In the genomic region with DNA sequence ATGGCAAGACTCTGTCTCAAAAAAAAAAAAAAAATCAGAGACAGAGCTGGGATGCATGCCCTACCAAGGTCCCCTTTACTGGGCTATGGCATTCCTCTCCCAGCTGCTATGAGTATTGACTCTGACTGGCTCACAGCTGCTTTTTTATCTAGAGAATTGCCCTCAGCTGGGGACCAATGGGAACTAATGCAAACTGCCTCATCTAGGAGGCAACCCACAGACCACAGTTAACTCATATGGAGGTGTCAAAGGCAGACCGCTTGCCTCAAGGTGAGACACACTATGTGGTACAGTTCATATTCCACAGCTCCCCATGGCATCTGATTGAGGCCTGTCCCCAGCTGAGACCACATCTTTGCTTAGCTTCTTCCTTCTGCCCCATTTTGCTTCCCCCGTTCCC, we compare ENCODE assay signal across 26 cellular contexts.
A peak's percentile ranks its signal among the peaks of the same experiment; 100 is the strongest.
DNase-seq lines count a peak whose midpoint lies in the region; ATAC-seq, FAIRE-seq and TF ChIP-seq lines count a peak whose summit lies in the region.
"Had no signal": no experiment of that assay in that cellular context is flagged by ENCODE, and none has a peak within 500 bp of the region (broad histone marks: within the 10 kb centered on the region; RNA-seq: fewer than 3 reads in every experiment).

No MANE protein-coding gene starts in this region.

- FAIRE-seq in HepG2 (lab: Jason Lieb, UNC): no peak

- no peak overlapping the region for H3K27ac ChIP-seq in right lobe of liver
- H3K27ac ChIP-seq in HepG2 (ENCODE audit: extremely low read length, insufficient read depth, low read length): no peak overlapping the region
- H3K27ac ChIP-seq in aorta (ENCODE audit: low read depth in 1 of 2, low read length in 2 of 2): no peak overlapping the region
- H3K27ac ChIP-seq in hepatocyte: no peak overlapping the region
- H3K27ac ChIP-seq: epithelial cell of prostate, heart left ventricle, KMS-11, neural progenitor cell, RWPE1, SK-N-MC, tibial artery had no signal

- H4K20me1 ChIP-seq in HepG2 (ENCODE audit: insufficient read depth, low read length): no peaks in the 10 kb centered on the region
- H4K20me1 ChIP-seq in hepatocyte (ENCODE audit: insufficient read depth, poor library complexity, severe bottlenecking): no peaks in the 10 kb centered on the region

- DNase-seq in right lobe of liver: no peak
- no peak for DNase-seq in HepG2 (ENCODE audit: low spot score)
- peak; percentile 22 to 40 for DNase-seq in activated T-cell treated with anti-CD3 and anti-CD28 coated beads, Interleukin-2, amount 50 U/mL, for 72 hours
- peak; percentile 62 to 64 (median 64) for DNase-seq in immature natural killer cell
- no peak for DNase-seq in aorta
- DNase-seq in hepatocyte (ENCODE audit: low spot score): no peak
- DNase-seq: CD4-positive, CD25-positive, alpha-beta regulatory T cell; cerebellar nuclear complex; DMS153; GDM1; H9; left ventricle myocardium superior; MV-4-11; NCI-H1694; NCI-H2171 treated with DMSO at 0.1 percent for 48 hours; NCI-H526 treated with DMSO at 0.1 percent for 48 hours; stimulated activated naive CD4-positive, alpha-beta T cell treated with Interleukin-2 at 50 U/mL for 16 hours; tibial artery had no signal

- BruUV-seq in HepG2 (replicated peaks; lab: Mats Ljungman, UMichigan): no TSS peak

- peaks cover 36% of the 10 kb centered on the region for H3K4me1 Mint-ChIP-seq in activated T-cell treated with anti-CD3 and anti-CD28 coated beads, Interleukin-2, amount 50 U/mL, for 72 hours (ENCODE audit: low read depth)
- peaks cover 47 to 61% of the 10 kb centered on the region in 2 donors for H3K4me1 Mint-ChIP-seq in immature natural killer cell

- H3K79me2 ChIP-seq in HepG2 (ENCODE audit: insufficient read depth, low read length): no peaks in the 10 kb centered on the region
- no peaks in the 10 kb centered on the region for H3K79me2 ChIP-seq in hepatocyte

- no peak overlapping the region for H3K27ac Mint-ChIP-seq in activated T-cell treated with anti-CD3 and anti-CD28 coated beads, Interleukin-2, amount 50 U/mL, for 72 hours
- H3K27ac Mint-ChIP-seq in immature natural killer cell: peak overlapping the region in 2 of 6 donors; percentile 31 to 75
- H3K27ac Mint-ChIP-seq: neural progenitor cell, progenitor cell of endocrine pancreas had no signal

- ATAC-seq in right lobe of liver (peak in 3 of 4 donors; percentile 23 to 32 (median 23)), HepG2 (no peak), aorta (ENCODE audit: low FRiP score) (peak; percentile 30), HG02763 (IDR thresholded peaks at IDR 0.05; ENCODE audit: unreplicated experiment) (no peak)
- ATAC-seq in activated T-cell treated with anti-CD3 and anti-CD28 coated beads, Interleukin-2, amount 50 U/mL, for 72 hours (replicated peaks in 1 of 2): peak; percentile 89 to 92
- ATAC-seq: heart left ventricle, left ventricle myocardium superior had no signal

- no peak for TF ChIP-seq RAD21 in HepG2 (CRISPR knock-in tag; IDR thresholded peaks at IDR 0.05)

- H2AFZ ChIP-seq in HepG2 (ENCODE audit: low read length): no peak overlapping the region
- H2AFZ ChIP-seq in hepatocyte: no peak overlapping the region
- H2AFZ ChIP-seq: neural progenitor cell had no signal

- H3K27me3 ChIP-seq in right lobe of liver (no peaks in the 10 kb centered on the region), HepG2 (ENCODE audit: control insufficient read depth in 1 of 2, insufficient read depth in 2 of 2, low read length in 2 of 2) (no peaks in the 10 kb centered on the region), aorta (ENCODE audit: control insufficient read depth in 1 of 2, insufficient read depth in 2 of 2, low read length in 1 of 2) (no peaks in the 10 kb centered on the region), hepatocyte (no peaks in the 10 kb centered on the region)
- H3K27me3 ChIP-seq: heart left ventricle, neural progenitor cell, tibial artery had no signal

- H3K4me1 ChIP-seq in right lobe of liver: no peaks in the 10 kb centered on the region
- no peaks in the 10 kb centered on the region for H3K4me1 ChIP-seq in HepG2 (ENCODE audit: insufficient read depth, low read length)
- H3K4me1 ChIP-seq in aorta (ENCODE audit: control insufficient read depth in 1 of 2, insufficient read depth in 2 of 2, low read length in 2 of 2): no peaks in the 10 kb centered on the region
- no peaks in the 10 kb centered on the region for H3K4me1 ChIP-seq in hepatocyte (ENCODE audit: insufficient read depth)
- H3K4me1 ChIP-seq: heart left ventricle, neural progenitor cell, tibial artery had no signal

- TF ChIP-seq CTCF in right lobe of liver (IDR thresholded peaks at IDR 0.05): no peak
- no peak for TF ChIP-seq CTCF in HepG2 (CRISPR knock-in tag; IDR thresholded peaks at IDR 0.05)
- no peak for TF ChIP-seq CTCF in hepatocyte (IDR thresholded peaks at IDR 0.05; ENCODE audit: poor library complexity)

- H3K36me3 ChIP-seq in right lobe of liver (no peaks in the 10 kb centered on the region), HepG2 (replicated peaks in 1 of 2; ENCODE audit: control insufficient read depth in 1 of 2, insufficient read depth in 2 of 2, low read length in 2 of 2) (no peaks in the 10 kb centered on the region), aorta (ENCODE audit: control insufficient read depth in 1 of 2, insufficient read depth in 2 of 2, low read length in 1 of 2) (no peaks in the 10 kb centered on the region), hepatocyte (replicated peaks; ENCODE audit: insufficient read depth, low read depth) (no peaks in the 10 kb centered on the region)
- H3K36me3 ChIP-seq: heart left ventricle, neural progenitor cell, tibial artery had no signal

- no peak for TF ChIP-seq EP300 in HepG2 (IDR thresholded peaks at IDR 0.05; ENCODE audit: low read depth in 2 of 2, low read length in 2 of 2)
- no peak for TF ChIP-seq EP300 in HepG2 (CRISPR knock-in tag; IDR thresholded peaks at IDR 0.05; ENCODE audit: borderline replicate concordance)

- H3K9ac ChIP-seq in HepG2 (ENCODE audit: insufficient read depth, low read depth, low read length): no peak overlapping the region
- H3K9ac ChIP-seq: KMS-11, neural progenitor cell had no signal

- H3K27me3 Mint-ChIP-seq in activated T-cell treated with anti-CD3 and anti-CD28 coated beads, Interleukin-2, amount 50 U/mL, for 72 hours (ENCODE audit: low read depth): no peaks in the 10 kb centered on the region
- H3K27me3 Mint-ChIP-seq in immature natural killer cell (ENCODE audit: low read depth in 3 of 3): peaks cover 0 to 3% (median 2%) of the 10 kb centered on the region in 3 donors
- H3K27me3 Mint-ChIP-seq: CD4-positive, CD25-positive, alpha-beta regulatory T cell had no signal

- H3K9me3 ChIP-seq in right lobe of liver: no peaks in the 10 kb centered on the region
- H3K9me3 ChIP-seq in HepG2 (ENCODE audit: low read length): no peaks in the 10 kb centered on the region
- no peaks in the 10 kb centered on the region for H3K9me3 ChIP-seq in aorta (ENCODE audit: control insufficient read depth, low read length)
- no peaks in the 10 kb centered on the region for H3K9me3 ChIP-seq in hepatocyte (ENCODE audit: low read depth)
- H3K9me3 ChIP-seq: heart left ventricle, tibial artery had no signal

- in situ Hi-C loops in HepG2 (cut with HindIII; ENCODE audit: extremely low pct_ligation_motif_present, low pct_unique_long_range_greater_than_20kb): no loop called here

- CTCF ChIA-PET in HepG2 (lab: Yijun Ruan, JAX; ENCODE audit: low intra/inter-chr PET ratio, low total read pairs): no interaction called here

- intact Hi-C loops in right lobe of liver (cut with DNase I) (no loop called here), HepG2 (cut with micrococcal nuclease; ENCODE audit: unreplicated experiment) (no loop called here), aorta (cut with DNase I) (no loop called here)

- 80% methylated on average over 2 of the region's 2 CpGs for WGBS in right lobe of liver (ENCODE audit: insufficient coverage, low coverage, low lambda C conversion rate, missing lambda C conversion rate)
- WGBS in HepG2 (ENCODE audit: low lambda C conversion rate): 21% methylated on average over 2 of the region's 2 CpGs
- WGBS in aorta, 2 donors: 94% methylated on average over 2 of the region's 2 CpGs
- 92% methylated on average over 2 of the region's 2 CpGs for WGBS in hepatocyte (ENCODE audit: low lambda C conversion rate, missing lambda C conversion rate)

- H3K4me3 ChIP-seq in right lobe of liver (no peak overlapping the region), HepG2 (replicated peaks in 1 of 3; ENCODE audit: insufficient read depth in 1 of 3, low read depth in 2 of 3, low read length in 3 of 3) (no peak overlapping the region), aorta (ENCODE audit: low read length in 2 of 2) (no peak overlapping the region), hepatocyte (no peak overlapping the region)
- H3K4me3 ChIP-seq: heart left ventricle, neural progenitor cell, SK-N-MC, tibial artery had no signal

- TF ChIP-seq POLR2A in right lobe of liver (IDR thresholded peaks at IDR 0.05) (no peak), HepG2 (IDR thresholded peaks at IDR 0.05; ENCODE audit: insufficient read depth in 1 of 2, low read depth in 2 of 2, low read length in 2 of 2) (no peak)

- POLR2A ChIA-PET in HepG2 (lab: Yijun Ruan, JAX): no interaction called here

- no peaks in the 10 kb centered on the region for H3K36me3 Mint-ChIP-seq in activated T-cell treated with anti-CD3 and anti-CD28 coated beads, Interleukin-2, amount 50 U/mL, for 72 hours (ENCODE audit: insufficient read depth in 2 of 2)
- H3K36me3 Mint-ChIP-seq in immature natural killer cell: no peaks in the 10 kb centered on the region
- H3K36me3 Mint-ChIP-seq: neural progenitor cell had no signal

- H3K4me2 ChIP-seq in HepG2 (ENCODE audit: low read depth, low read length) (no peak overlapping the region), hepatocyte (no peak overlapping the region)
- H3K4me2 ChIP-seq: KMS-11, neural progenitor cell had no signal

- no peaks in the 10 kb centered on the region for H3K9me2 ChIP-seq in hepatocyte (replicated peaks; ENCODE audit: insufficient read depth)

- H3K4me3 Mint-ChIP-seq in activated T-cell treated with anti-CD3 and anti-CD28 coated beads, Interleukin-2, amount 50 U/mL, for 72 hours: no peak overlapping the region
- peak overlapping the region; percentile 17 to 31 (median 27) for H3K4me3 Mint-ChIP-seq in immature natural killer cell
- H3K4me3 Mint-ChIP-seq: CD4-positive, CD25-positive, alpha-beta regulatory T cell; H9; neural progenitor cell had no signal

- H3K9me3 Mint-ChIP-seq in activated T-cell treated with anti-CD3 and anti-CD28 coated beads, Interleukin-2, amount 50 U/mL, for 72 hours: no peaks in the 10 kb centered on the region
- no peaks in the 10 kb centered on the region for H3K9me3 Mint-ChIP-seq in immature natural killer cell
- H3K9me3 Mint-ChIP-seq: H9, neural progenitor cell had no signal

TF ChIP-seq in HepG2, 621 proteins besides CTCF, POLR2A, EP300 and RAD21 (continues in another document):
- TF ChIP-seq MYNN (CRISPR knock-in tag; IDR thresholded peaks at IDR 0.05; ENCODE audit: low read depth) (no peak), MIER2 (CRISPR knock-in tag; IDR thresholded peaks at IDR 0.05) (no peak), ZKSCAN8 (CRISPR knock-in tag; IDR thresholded peaks at IDR 0.05; ENCODE audit: borderline replicate concordance) (no peak)

Comparison
In these comparisons a context has a peak if more than half of its experiments do, and no peak if none do; other contexts are left out.
1. ATAC-seq: peak in right lobe of liver (3 of 4), activated T-cell treated with anti-CD3 and anti-CD28 coated beads, Interleukin-2, amount 50 U/mL, for 72 hours (2 of 2) and aorta (single experiment); none in HepG2 (single experiment) and HG02763 (single experiment).
2. DNase-seq: peak in activated T-cell treated with anti-CD3 and anti-CD28 coated beads, Interleukin-2, amount 50 U/mL, for 72 hours (2 of 2) and immature natural killer cell (3 of 3); none in right lobe of liver (0 of 3), HepG2 (single experiment), aorta (0 of 2) and hepatocyte (single experiment).
3. H3K4me3 Mint-ChIP-seq: peak in immature natural killer cell (5 of 5); none in activated T-cell treated with anti-CD3 and anti-CD28 coated beads, Interleukin-2, amount 50 U/mL, for 72 hours (0 of 2).